Comparison of ENCODE assay signal across 1 cellular context in the genomic region with DNA sequence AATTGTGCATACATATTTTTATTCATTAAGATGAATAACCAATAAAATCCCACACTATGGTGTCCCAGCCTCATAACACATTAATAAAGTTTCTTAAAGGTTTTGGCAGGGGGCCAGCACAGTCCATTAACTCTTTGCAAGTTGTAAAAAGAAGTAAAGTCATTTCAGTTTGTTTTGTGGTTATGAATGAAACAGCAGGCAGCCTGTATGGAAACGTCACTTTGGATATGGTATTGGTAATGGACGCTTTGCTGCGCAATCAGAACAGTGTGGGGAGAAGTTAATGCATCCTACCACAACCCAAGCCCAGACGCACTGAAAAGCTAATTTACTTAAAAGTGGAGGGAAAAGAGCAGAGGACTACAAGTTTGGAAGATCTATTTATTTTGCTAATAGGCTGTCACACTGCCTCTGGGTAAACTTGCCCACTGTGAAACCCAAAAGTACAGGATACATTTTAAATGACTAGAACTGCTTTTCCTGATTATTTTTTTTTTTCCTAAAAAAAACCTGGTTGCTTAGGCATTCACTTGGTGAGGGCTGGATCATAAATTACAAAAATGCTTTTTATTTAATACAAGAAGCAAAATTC.
A peak's percentile ranks its signal among the peaks of the same experiment; 100 is the strongest.
TF ChIP-seq lines count a peak whose summit lies in the region.

No MANE protein-coding gene starts in this region.

TF ChIP-seq in HEK293, 187 proteins besides CTCF, POLR2A, EP300 and RAD21 (continued from another document and continues in another):
- TF ChIP-seq ZBTB20 (tag by site-specific recombination; IDR thresholded peaks at IDR 0.05) (no peak), ZBTB49 (tag by site-specific recombination; IDR thresholded peaks at IDR 0.05; ENCODE audit: low read depth) (no peak), ZNF274 (IDR thresholded peaks at IDR 0.05; ENCODE audit: low read length) (no peak), ZNF274 (tag by site-specific recombination; IDR thresholded peaks at IDR 0.05; ENCODE audit: borderline replicate concordance) (no peak), ZNF138 (tag by site-specific recombination; IDR thresholded peaks at IDR 0.05; ENCODE audit: borderline replicate concordance) (no peak), ZNF202 (tag by site-specific recombination; IDR thresholded peaks at IDR 0.05; ENCODE audit: borderline replicate concordance) (no peak), ZNF146 (tag by site-specific recombination; IDR thresholded peaks at IDR 0.05) (no peak), ZNF112 (tag by site-specific recombination; IDR thresholded peaks at IDR 0.05) (no peak), ZBTB6 (tag by site-specific recombination; IDR thresholded peaks at IDR 0.05) (no peak), ZNF10 (tag by site-specific recombination; IDR thresholded peaks at IDR 0.05) (no peak), ZNF624 (tag by site-specific recombination; IDR thresholded peaks at IDR 0.05) (no peak), ZSCAN23 (tag by site-specific recombination; IDR thresholded peaks at IDR 0.05) (peak; percentile 19; the same call in 1 of the 2 replicates), ZBTB48 (tag by site-specific recombination; IDR thresholded peaks at IDR 0.05) (no peak), SP7 (tag by site-specific recombination; IDR thresholded peaks at IDR 0.05) (peak; percentile 49; the same call in 1 of the 2 replicates), ZNF529 (tag by site-specific recombination; IDR thresholded peaks at IDR 0.05; ENCODE audit: insufficient replicate concordance) (no peak), BCL6B (tag by site-specific recombination; IDR thresholded peaks at IDR 0.05) (peak; percentile 61; the same call in 1 of the 2 replicates), ZNF26 (tag by site-specific recombination; IDR thresholded peaks at IDR 0.05) (no peak), ZNF707 (tag by site-specific recombination; IDR thresholded peaks at IDR 0.05) (no peak), ZNF600 (tag by site-specific recombination; IDR thresholded peaks at IDR 0.05) (peak; percentile 72), ZNF18 (tag by site-specific recombination; IDR thresholded peaks at IDR 0.05) (peak; percentile 86), ZNF148 (tag by site-specific recombination; IDR thresholded peaks at IDR 0.05; ENCODE audit: borderline replicate concordance) (no peak), ZNF2 (tag by site-specific recombination; IDR thresholded peaks at IDR 0.05) (0 out of 2 replicates have a peak, but pooled peaks have one; percentile 46), ZBTB7A (tag by site-specific recombination; IDR thresholded peaks at IDR 0.05; ENCODE audit: low read depth) (no peak), ZNF843 (tag by site-specific recombination; IDR thresholded peaks at IDR 0.05) (peak; percentile 87), ZNF585B (tag by site-specific recombination; IDR thresholded peaks at IDR 0.05) (no peak), ZFHX2 (tag by site-specific recombination; conservative IDR thresholded peaks at IDR 0.05) (no peak), SCRT2 (tag by site-specific recombination; IDR thresholded peaks at IDR 0.05) (0 out of 2 replicates have a peak, but pooled peaks have one; percentile 22)
- TF ChIP-seq, protein P1, sequence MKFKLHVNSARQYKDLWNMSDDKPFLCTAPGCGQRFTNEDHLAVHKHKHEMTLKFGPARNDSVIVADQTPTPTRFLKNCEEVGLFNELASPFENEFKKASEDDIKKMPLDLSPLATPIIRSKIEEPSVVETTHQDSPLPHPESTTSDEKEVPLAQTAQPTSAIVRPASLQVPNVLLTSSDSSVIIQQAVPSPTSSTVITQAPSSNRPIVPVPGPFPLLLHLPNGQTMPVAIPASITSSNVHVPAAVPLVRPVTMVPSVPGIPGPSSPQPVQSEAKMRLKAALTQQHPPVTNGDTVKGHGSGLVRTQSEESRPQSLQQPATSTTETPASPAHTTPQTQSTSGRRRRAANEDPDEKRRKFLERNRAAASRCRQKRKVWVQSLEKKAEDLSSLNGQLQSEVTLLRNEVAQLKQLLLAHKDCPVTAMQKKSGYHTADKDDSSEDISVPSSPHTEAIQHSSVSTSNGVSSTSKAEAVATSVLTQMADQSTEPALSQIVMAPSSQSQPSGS (tag by site-specific recombination; IDR thresholded peaks at IDR 0.05; ENCODE audit: low read depth): peak; percentile 65; the same call in 1 of the 2 replicates
- TF ChIP-seq, protein P2, sequence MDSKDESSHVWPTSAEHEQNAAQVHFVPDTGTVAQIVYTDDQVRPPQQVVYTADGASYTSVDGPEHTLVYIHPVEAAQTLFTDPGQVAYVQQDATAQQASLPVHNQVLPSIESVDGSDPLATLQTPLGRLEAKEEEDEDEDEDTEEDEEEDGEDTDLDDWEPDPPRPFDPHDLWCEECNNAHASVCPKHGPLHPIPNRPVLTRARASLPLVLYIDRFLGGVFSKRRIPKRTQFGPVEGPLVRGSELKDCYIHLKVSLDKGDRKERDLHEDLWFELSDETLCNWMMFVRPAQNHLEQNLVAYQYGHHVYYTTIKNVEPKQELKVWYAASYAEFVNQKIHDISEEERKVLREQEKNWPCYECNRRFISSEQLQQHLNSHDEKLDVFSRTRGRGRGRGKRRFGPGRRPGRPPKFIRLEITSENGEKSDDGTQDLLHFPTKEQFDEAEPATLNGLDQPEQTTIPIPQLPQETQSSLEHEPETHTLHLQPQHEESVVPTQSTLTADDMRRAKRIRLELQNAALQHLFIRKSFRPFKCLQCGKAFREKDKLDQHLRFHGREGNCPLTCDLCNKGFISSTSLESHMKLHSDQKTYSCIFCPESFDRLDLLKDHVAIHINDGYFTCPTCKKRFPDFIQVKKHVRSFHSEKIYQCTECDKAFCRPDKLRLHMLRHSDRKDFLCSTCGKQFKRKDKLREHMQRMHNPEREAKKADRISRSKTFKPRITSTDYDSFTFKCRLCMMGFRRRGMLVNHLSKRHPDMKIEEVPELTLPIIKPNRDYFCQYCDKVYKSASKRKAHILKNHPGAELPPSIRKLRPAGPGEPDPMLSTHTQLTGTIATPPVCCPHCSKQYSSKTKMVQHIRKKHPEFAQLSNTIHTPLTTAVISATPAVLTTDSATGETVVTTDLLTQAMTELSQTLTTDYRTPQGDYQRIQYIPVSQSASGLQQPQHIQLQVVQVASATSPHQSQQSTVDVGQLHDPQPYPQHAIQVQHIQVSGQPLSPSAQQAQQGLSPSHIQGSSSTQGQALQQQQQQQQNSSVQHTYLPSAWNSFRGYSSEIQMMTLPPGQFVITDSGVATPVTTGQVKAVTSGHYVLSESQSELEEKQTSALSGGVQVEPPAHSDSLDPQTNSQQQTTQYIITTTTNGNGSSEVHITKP (tag by site-specific recombination; IDR thresholded peaks at IDR 0.05): peak; percentile 15; the same call in 1 of the 2 replicates
- TF ChIP-seq, protein P3, sequence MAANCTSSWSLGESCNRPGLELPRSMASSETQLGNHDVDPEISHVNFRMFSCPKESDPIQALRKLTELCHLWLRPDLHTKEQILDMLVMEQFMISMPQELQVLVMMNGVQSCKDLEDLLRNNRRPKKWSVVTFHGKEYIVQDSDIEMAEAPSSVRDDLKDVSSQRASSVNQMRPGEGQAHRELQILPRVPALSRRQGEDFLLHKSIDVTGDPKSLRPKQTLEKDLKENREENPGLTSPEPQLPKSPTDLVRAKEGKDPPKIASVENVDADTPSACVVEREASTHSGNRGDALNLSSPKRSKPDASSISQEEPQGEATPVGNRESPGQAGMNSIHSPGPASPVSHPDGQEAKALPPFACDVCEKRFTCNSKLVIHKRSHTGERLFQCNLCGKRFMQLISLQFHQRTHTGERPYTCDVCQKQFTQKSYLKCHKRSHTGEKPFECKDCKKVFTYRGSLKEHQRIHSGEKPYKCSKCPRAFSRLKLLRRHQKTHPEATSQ (tag by site-specific recombination; IDR thresholded peaks at IDR 0.05): no peak
- TF ChIP-seq, protein P4, sequence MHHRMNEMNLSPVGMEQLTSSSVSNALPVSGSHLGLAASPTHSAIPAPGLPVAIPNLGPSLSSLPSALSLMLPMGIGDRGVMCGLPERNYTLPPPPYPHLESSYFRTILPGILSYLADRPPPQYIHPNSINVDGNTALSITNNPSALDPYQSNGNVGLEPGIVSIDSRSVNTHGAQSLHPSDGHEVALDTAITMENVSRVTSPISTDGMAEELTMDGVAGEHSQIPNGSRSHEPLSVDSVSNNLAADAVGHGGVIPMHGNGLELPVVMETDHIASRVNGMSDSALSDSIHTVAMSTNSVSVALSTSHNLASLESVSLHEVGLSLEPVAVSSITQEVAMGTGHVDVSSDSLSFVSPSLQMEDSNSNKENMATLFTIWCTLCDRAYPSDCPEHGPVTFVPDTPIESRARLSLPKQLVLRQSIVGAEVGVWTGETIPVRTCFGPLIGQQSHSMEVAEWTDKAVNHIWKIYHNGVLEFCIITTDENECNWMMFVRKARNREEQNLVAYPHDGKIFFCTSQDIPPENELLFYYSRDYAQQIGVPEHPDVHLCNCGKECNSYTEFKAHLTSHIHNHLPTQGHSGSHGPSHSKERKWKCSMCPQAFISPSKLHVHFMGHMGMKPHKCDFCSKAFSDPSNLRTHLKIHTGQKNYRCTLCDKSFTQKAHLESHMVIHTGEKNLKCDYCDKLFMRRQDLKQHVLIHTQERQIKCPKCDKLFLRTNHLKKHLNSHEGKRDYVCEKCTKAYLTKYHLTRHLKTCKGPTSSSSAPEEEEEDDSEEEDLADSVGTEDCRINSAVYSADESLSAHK (tag by site-specific recombination; IDR thresholded peaks at IDR 0.05): peak; percentile 68
